In genomic region chr15:65037279-65037678, GRCh38 we compare ENCODE assay signal across 32 cellular contexts. TPM values are rescaled to one million over a fixed set of nuclear protein-coding genes. Genes with fewer than 3 reads are reported as not detected.
"Had no signal": no experiment of that assay in that cellular context is flagged by ENCODE, and none has a peak within 500 bp of the region (broad histone marks: within the 10 kb centered on the region; RNA-seq: fewer than 3 reads in every experiment).

No MANE protein-coding gene starts in this region.

- H3K9me3 ChIP-seq: esophagus squamous epithelium, gastrocnemius medialis, heart right ventricle, left lung, lower lobe of right lung had no signal

- DNase-seq: cortex of kidney; effector CD8-positive, alpha-beta T cell; effector memory CD8-positive, alpha-beta T cell; endodermal cell; erythroblast; esophagus squamous epithelium; foreskin fibroblast; foreskin melanocyte; gastrocnemius medialis; glutamatergic neuron; head of caudate nucleus; heart right ventricle; hypothalamus; immature natural killer cell; islet precursor cell; kidney; kidney glomerular epithelial cell; left lung; left ventricle myocardium superior; lower lobe of right lung; mesendoderm; midbrain had no signal

- H3K36me3 ChIP-seq: esophagus squamous epithelium, gastrocnemius medialis, heart right ventricle, left lung, lower lobe of right lung had no signal

- H3K27ac ChIP-seq: epithelial cell of prostate, esophagus squamous epithelium, gastrocnemius medialis, heart right ventricle, left lung, lower lobe of right lung had no signal

- H3K27me3 ChIP-seq: esophagus squamous epithelium, gastrocnemius medialis, heart right ventricle, left lung had no signal

- H3K4me3 ChIP-seq: esophagus squamous epithelium, gastrocnemius medialis, heart right ventricle, left lung, lower lobe of right lung had no signal

- ATAC-seq: effector memory CD8-positive, alpha-beta T cell; esophagus mucosa; gastrocnemius medialis; heart right ventricle; left lung; left ventricle myocardium superior; lower lobe of right lung had no signal

- FAIRE-seq: colon, endometrium, kidney had no signal

RNA-seq across cellular contexts. Expression of gene SLC51B, which starts 7.9 kb away (rescaled TPM):
- total RNA-seq: cerebellum, dermis microvascular lymphatic vessel endothelial cell, endodermal cell, esophagus mucosa, esophagus squamous epithelium, gastrocnemius medialis, glomerular endothelial cell, heart right ventricle, left ventricle myocardium superior, lung microvascular endothelial cell had no signal
- polyA plus RNA-seq: immature natural killer cell had no signal

RNA-seq across cellular contexts. Expression of gene RASL12, which starts 30.5 kb away (rescaled TPM):
- total RNA-seq: dermis microvascular lymphatic vessel endothelial cell, glomerular endothelial cell, lung microvascular endothelial cell, mononuclear cell had no signal
- polyA plus RNA-seq: immature natural killer cell had no signal

RNA-seq across cellular contexts. Expression of gene KBTBD13, which starts 39.3 kb away (rescaled TPM):
- total RNA-seq: cerebellum, dermis microvascular lymphatic vessel endothelial cell, endodermal cell, esophagus mucosa, esophagus squamous epithelium, glomerular endothelial cell, lower leg skin, lower lobe of right lung, lung microvascular endothelial cell had no signal
- polyA plus RNA-seq: immature natural killer cell had no signal
